Comparison of ENCODE assay signal across 25 cellular contexts in genomic region chr11:129590030-129590752, GRCh38.
DNase-seq lines count a peak whose midpoint lies in the region; ATAC-seq and TF ChIP-seq lines count a peak whose summit lies in the region.
"Had no signal": no experiment of that assay in that cellular context is flagged by ENCODE, and none has a peak within 500 bp of the region (broad histone marks: within the 10 kb centered on the region; RNA-seq: fewer than 3 reads in every experiment).

No MANE protein-coding gene starts in this region.

- H4K8ac ChIP-seq in neuronal stem cell (ENCODE audit: low read depth, low read length): no peak overlapping the region

- no peaks in the 10 kb centered on the region for H3K36me3 ChIP-seq in neuronal stem cell (replicated peaks in 1 of 2; ENCODE audit: control insufficient read depth in 2 of 2, insufficient read depth in 2 of 2, low read length in 2 of 2)
- no peaks in the 10 kb centered on the region for H3K36me3 ChIP-seq in MG63
- H3K36me3 ChIP-seq: Peyer's patch, SJCRH30 had no signal

- no peak overlapping the region for H3K9ac ChIP-seq in neuronal stem cell (ENCODE audit: low read depth, low read length, poor library complexity)

- peaks cover 3% of the 10 kb centered on the region for H3K27me3 Mint-ChIP-seq in activated CD8-positive, alpha-beta memory T cell treated with anti-CD3 and anti-CD28 coated beads, Interleukin-2, amount 10 ng/mL, durations not matched to agents 7 days and 5 days

- H2BK15ac ChIP-seq in neuronal stem cell (ENCODE audit: low read length): no peak overlapping the region

- H2BK120ac ChIP-seq in neuronal stem cell (ENCODE audit: low read depth, low read length): no peak overlapping the region

- TF ChIP-seq CTCF in RWPE1 (conservative IDR thresholded peaks at IDR 0.05; ENCODE audit: low read depth): no peak

- no peak overlapping the region for H3K4me2 ChIP-seq in neuronal stem cell (ENCODE audit: insufficient read depth, low read length, poor library complexity, severe bottlenecking)

- H2AFZ ChIP-seq in neuronal stem cell (ENCODE audit: low read length): no peak overlapping the region

- no peaks in the 10 kb centered on the region for H3K4me1 Mint-ChIP-seq in activated CD8-positive, alpha-beta memory T cell treated with anti-CD3 and anti-CD28 coated beads, Interleukin-2, amount 10 ng/mL, durations not matched to agents 7 days and 5 days

- peak overlapping the region; percentile 33 for H3K14ac ChIP-seq in neuronal stem cell (ENCODE audit: low read length)

- H2AK5ac ChIP-seq in neuronal stem cell (ENCODE audit: low read depth, low read length): no peak overlapping the region

- no peak overlapping the region for H3K4me3 ChIP-seq in neuronal stem cell (ENCODE audit: low read length in 2 of 2)
- H3K4me3 ChIP-seq in MG63: no peak overlapping the region
- H3K4me3 ChIP-seq: K562, Peyer's patch, SJCRH30 had no signal

- H3K23ac ChIP-seq in neuronal stem cell (ENCODE audit: low read depth, low read length, poor library complexity): no peak overlapping the region

- no peaks in the 10 kb centered on the region for H3K79me1 ChIP-seq in neuronal stem cell (ENCODE audit: low read depth, low read length)

- H4K91ac ChIP-seq in neuronal stem cell (ENCODE audit: low read depth, low read length, poor library complexity): no peak overlapping the region

- H3K27ac Mint-ChIP-seq in activated CD8-positive, alpha-beta memory T cell treated with anti-CD3 and anti-CD28 coated beads, Interleukin-2, amount 10 ng/mL, durations not matched to agents 7 days and 5 days: no peak overlapping the region
- H3K27ac Mint-ChIP-seq: CD8-positive, alpha-beta T cell had no signal

- CTCF ChIA-PET in activated CD8-positive, alpha-beta memory T cell treated with anti-CD3 and anti-CD28 coated beads, Interleukin-2, amount 10 ng/mL, durations not matched to agents 7 days and 5 days (lab: Charles Lee): no interaction called here
- CTCF ChIA-PET in RWPE1 (lab: Yijun Ruan, JAX): interaction anchor here (0.5 kb wide), 1 partner anchor 66 kb away, joined by 5 read pairs; no protein-coding TSS in a partner anchor

- H3K27ac ChIP-seq in RWPE1 (no peak overlapping the region), neuronal stem cell (replicated peaks; ENCODE audit: low read length) (no peak overlapping the region)
- H3K27ac ChIP-seq: 22Rv1, HL-60, Peyer's patch, SJCRH30 had no signal

- no peaks in the 10 kb centered on the region for H3K9me3 Mint-ChIP-seq in activated CD8-positive, alpha-beta memory T cell treated with anti-CD3 and anti-CD28 coated beads, Interleukin-2, amount 10 ng/mL, durations not matched to agents 7 days and 5 days (ENCODE audit: low read depth)
- H3K9me3 Mint-ChIP-seq: CD8-positive, alpha-beta T cell had no signal

- no peaks in the 10 kb centered on the region for H3K36me3 Mint-ChIP-seq in activated CD8-positive, alpha-beta memory T cell treated with anti-CD3 and anti-CD28 coated beads, Interleukin-2, amount 10 ng/mL, durations not matched to agents 7 days and 5 days
- H3K36me3 Mint-ChIP-seq: CD8-positive, alpha-beta T cell had no signal

- no peak overlapping the region for H3K4ac ChIP-seq in neuronal stem cell (ENCODE audit: low read length)

- WGBS in neuronal stem cell (ENCODE audit: extremely low coverage in 2 of 2, insufficient read length in 2 of 2, insufficient replicate concordance in 1 of 2), 2 donors: no CpG with 5 or more reads among the region's 10 CpGs

- POLR2A ChIA-PET in RWPE1 (lab: Yijun Ruan, JAX; ENCODE audit: low non-redundant PET): no interaction called here

- no peak overlapping the region for H2BK12ac ChIP-seq in neuronal stem cell (ENCODE audit: low read length)

- no peak overlapping the region for H2BK5ac ChIP-seq in neuronal stem cell (ENCODE audit: low read length)

- H3K9me3 ChIP-seq in neuronal stem cell (replicated peaks in 1 of 2; ENCODE audit: control insufficient read depth in 2 of 2, insufficient read depth in 1 of 2, low read depth in 1 of 2, low read length in 2 of 2) (no peaks in the 10 kb centered on the region), MG63 (no peaks in the 10 kb centered on the region)
- H3K9me3 ChIP-seq: Peyer's patch, SJCRH30 had no signal

- H3K18ac ChIP-seq in neuronal stem cell (ENCODE audit: low read length): peak overlapping the region; percentile 81

- no peaks in the 10 kb centered on the region for H3K27me3 ChIP-seq in neuronal stem cell (ENCODE audit: control insufficient read depth in 3 of 3, insufficient read depth in 3 of 3, low read depth in 1 of 3, low read length in 3 of 3)
- no peaks in the 10 kb centered on the region for H3K27me3 ChIP-seq in MG63
- H3K27me3 ChIP-seq: Peyer's patch, SJCRH30 had no signal

- H3K4me3 Mint-ChIP-seq in activated CD8-positive, alpha-beta memory T cell treated with anti-CD3 and anti-CD28 coated beads, Interleukin-2, amount 10 ng/mL, durations not matched to agents 7 days and 5 days: no peak overlapping the region
- H3K4me3 Mint-ChIP-seq: CD8-positive, alpha-beta T cell had no signal

- DNase-seq in activated CD8-positive, alpha-beta memory T cell treated with anti-CD3 and anti-CD28 coated beads for 24 hours: peak; percentile 32
- DNase-seq in activated CD8-positive, alpha-beta memory T cell treated with anti-CD3 and anti-CD28 coated beads, Interleukin-2, amount 10 ng/mL, durations not matched to agents 7 days and 5 days: no peak
- peak; percentile 28 for DNase-seq in RWPE1 (ENCODE audit: low spot score)
- DNase-seq in neuronal stem cell (ENCODE audit: low spot score): no peak
- no peak for DNase-seq in effector CD8-positive, alpha-beta T cell (lab: John Stamatoyannopoulos, UW)
- DNase-seq in MG63: no peak
- DNase-seq: AML-193; C1 segment of cervical spinal cord; CD8-positive, alpha-beta T cell; GDM1; H7; NCI-H1092; NCI-H1436; NCI-H1930; NCI-H510A; NCI-H774; NK-92 treated with Interleukin-12 subunit alpha and Interleukin-12 subunit beta, amount 100 ng/mL, for 24 hours; Peyer's patch; SJCRH30 had no signal

- no peak for ATAC-seq in activated CD8-positive, alpha-beta memory T cell treated with anti-CD3 and anti-CD28 coated beads, Interleukin-2, amount 10 ng/mL, durations not matched to agents 7 days and 5 days
- peak; percentile 51 for ATAC-seq in esophagus mucosa
- no peak for ATAC-seq in GM21576 (IDR thresholded peaks at IDR 0.05; ENCODE audit: unreplicated experiment)
- ATAC-seq: CD8-positive, alpha-beta T cell; HepG2; K562 had no signal

- H3K4me1 ChIP-seq in neuronal stem cell (ENCODE audit: control insufficient read depth in 2 of 2, insufficient read depth in 1 of 2, low read depth in 1 of 2, low read length in 2 of 2): peaks cover 0 to 6% of the 10 kb centered on the region in 2 donors
- H3K4me1 ChIP-seq: Peyer's patch, SJCRH30 had no signal

Comparison
In these comparisons a context has a peak if more than half of its experiments do, and no peak if none do; other contexts are left out.
1. DNase-seq: peak in activated CD8-positive, alpha-beta memory T cell treated with anti-CD3 and anti-CD28 coated beads for 24 hours (single experiment) and RWPE1 (single experiment); none in activated CD8-positive, alpha-beta memory T cell treated with anti-CD3 and anti-CD28 coated beads, Interleukin-2, amount 10 ng/mL, durations not matched to agents 7 days and 5 days (single experiment), neuronal stem cell (single experiment), effector CD8-positive, alpha-beta T cell (single experiment) and MG63 (single experiment).